ENCODE assay signal across 20 cellular contexts in the genomic region with DNA sequence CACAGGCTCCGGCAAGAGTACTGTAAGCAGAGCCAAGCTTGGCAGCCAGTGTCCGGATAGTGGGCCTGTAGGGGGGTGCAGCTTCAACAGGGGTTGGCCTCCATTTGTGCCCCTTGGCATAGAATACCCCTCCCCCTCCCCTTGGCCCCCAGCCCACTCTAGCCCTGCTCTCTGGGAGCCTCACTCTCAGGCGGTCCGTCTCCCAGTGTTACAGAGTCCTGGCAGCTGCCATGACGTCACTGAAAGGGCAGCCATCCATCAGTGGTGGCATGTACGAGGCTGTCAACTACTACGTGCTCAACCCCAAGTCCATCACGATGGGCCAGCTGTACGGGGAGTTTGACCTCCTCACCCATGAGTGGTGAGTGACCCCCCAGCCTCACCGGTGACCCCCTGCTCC.
"Had no signal": no experiment of that assay in that cellular context is flagged by ENCODE, and none has a peak within 500 bp of the region (broad histone marks: within the 10 kb centered on the region; RNA-seq: fewer than 3 reads in every experiment).

No MANE protein-coding gene starts in this region.

- H3K36me3 ChIP-seq: SJSA1 had no signal

- H3K27ac ChIP-seq: gastroesophageal sphincter, SJSA1, upper lobe of right lung had no signal

- H3K27me3 ChIP-seq: gastroesophageal sphincter, SJSA1, upper lobe of right lung had no signal

- H3K36me3 Mint-ChIP-seq: activated naive CD8-positive, alpha-beta T cell treated with anti-CD3 and anti-CD28 coated beads for 36 hours had no signal

- FAIRE-seq: kidney, TTC549 had no signal

- DNase-seq: activated B cell treated with CpG ODN at 0.5 μM for 24 hours; activated CD4-positive, alpha-beta T cell treated with anti-CD3 and anti-CD28 coated beads for 48 hours; activated CD8-positive, alpha-beta memory T cell treated with anti-CD3 and anti-CD28 coated beads, Interleukin-2, amount 50 U/mL, for 48 hours; activated gamma-delta T cell treated with Interleukin-2 at 50 U/mL for 16 hours; activated naive CD8-positive, alpha-beta T cell treated with anti-CD3 and anti-CD28 coated beads for 36 hours; activated T-cell treated with anti-CD3 and anti-CD28 coated beads, Interleukin-2, amount 50 U/mL, for 72 hours; aorta; dermis blood vessel endothelial cell; endodermal cell; kidney; left ventricle myocardium superior; mesenchymal stem cell; stimulated activated CD4-positive, alpha-beta T cell treated with anti-CD3 and anti-CD28 coated beads, Interleukin-2, amount 100 ng/mL, for 48 hours; T-helper 2 cell; upper lobe of right lung had no signal

- H3K4me3 Mint-ChIP-seq: activated B cell treated with CpG ODN at 0.5 μM for 24 hours; activated naive CD8-positive, alpha-beta T cell treated with anti-CD3 and anti-CD28 coated beads for 36 hours; activated T-cell treated with anti-CD3 and anti-CD28 coated beads, Interleukin-2, amount 50 U/mL, for 72 hours; endodermal cell; nephron; stimulated activated memory B cell treated with anti-CD40 and anti-IgM and Interleukin-4, amounts not matched to agents 10 μg/mL and 1 μg/mL and 100 μg/mL, for 72 hours had no signal

- H3K4me1 Mint-ChIP-seq: activated B cell treated with CpG ODN at 0.5 μM for 24 hours; activated naive CD8-positive, alpha-beta T cell treated with anti-CD3 and anti-CD28 coated beads for 36 hours; stimulated activated memory B cell treated with anti-CD40 and anti-IgM and Interleukin-4, amounts not matched to agents 10 μg/mL and 1 μg/mL and 100 μg/mL, for 72 hours had no signal

- H3K4me3 ChIP-seq: gastroesophageal sphincter, SJSA1, upper lobe of right lung had no signal

- H3K27me3 Mint-ChIP-seq: activated B cell treated with CpG ODN at 0.5 μM for 24 hours; activated naive CD8-positive, alpha-beta T cell treated with anti-CD3 and anti-CD28 coated beads for 36 hours; stimulated activated memory B cell treated with anti-CD40 and anti-IgM and Interleukin-4, amounts not matched to agents 10 μg/mL and 1 μg/mL and 100 μg/mL, for 72 hours had no signal

- H3K4me1 ChIP-seq: gastroesophageal sphincter, SJSA1, upper lobe of right lung had no signal

- H3K9me3 Mint-ChIP-seq: activated B cell treated with CpG ODN at 0.5 μM for 24 hours; activated naive CD8-positive, alpha-beta T cell treated with anti-CD3 and anti-CD28 coated beads for 36 hours; activated T-cell treated with anti-CD3 and anti-CD28 coated beads, Interleukin-2, amount 50 U/mL, for 72 hours; endodermal cell; nephron; stimulated activated memory B cell treated with anti-CD40 and anti-IgM and Interleukin-4, amounts not matched to agents 10 μg/mL and 1 μg/mL and 100 μg/mL, for 72 hours had no signal

- H3K9me3 ChIP-seq: gastroesophageal sphincter, SJSA1, upper lobe of right lung had no signal

- H3K27ac Mint-ChIP-seq: activated B cell treated with CpG ODN at 0.5 μM for 24 hours; activated naive CD8-positive, alpha-beta T cell treated with anti-CD3 and anti-CD28 coated beads for 36 hours; activated T-cell treated with anti-CD3 and anti-CD28 coated beads, Interleukin-2, amount 50 U/mL, for 72 hours; endodermal cell; nephron; stimulated activated memory B cell treated with anti-CD40 and anti-IgM and Interleukin-4, amounts not matched to agents 10 μg/mL and 1 μg/mL and 100 μg/mL, for 72 hours had no signal
